8 cellular contexts compared by ENCODE assay signal in genomic region chr11:32892355-32893090, GRCh38. TPM values are rescaled to one million over a fixed set of nuclear protein-coding genes. Genes with fewer than 3 reads are reported as not detected.
A peak's percentile ranks its signal among the peaks of the same experiment; 100 is the strongest.
DNase-seq lines count a peak whose midpoint lies in the region; ATAC-seq, FAIRE-seq and TF ChIP-seq lines count a peak whose summit lies in the region.

QSER1 (plus strand) TSS chr11:32892811; CDS start chr11:32893126, 315 bp downstream.

- peak; percentile 89 for TF ChIP-seq POLR2A in endothelial cell of umbilical vein (IDR thresholded peaks at IDR 0.05; ENCODE audit: low read depth, low read length)

- peak within 1 kb of the TSS; percentile 94 to 99 (median 97) for H3K9ac ChIP-seq in BLaER1 treated with 17β-estradiol and CSF1 and Interleukin-3, amounts not matched to agents 10 nM and 100 nM
- H3K9ac ChIP-seq in endothelial cell of umbilical vein (replicated peaks; ENCODE audit: extremely low read depth, insufficient read depth, low read length), result peak within 1 kb of the TSS; percentile 95

- peak within 1 kb of the TSS; percentile 95 to 99 (median 97) for H3K27ac ChIP-seq in BLaER1 treated with 17β-estradiol and CSF1 and Interleukin-3, amounts not matched to agents 10 nM and 100 nM
- peak within 1 kb of the TSS; percentile 89 for H3K27ac ChIP-seq in endothelial cell of umbilical vein (ENCODE audit: insufficient read depth, low read depth, low read length)

- peak within 1 kb of the TSS; percentile 82 to 93 (median 85) for H3K4me2 ChIP-seq in BLaER1 treated with 17β-estradiol and CSF1 and Interleukin-3, amounts not matched to agents 10 nM and 100 nM
- peak within 1 kb of the TSS; percentile 99 for H3K4me2 ChIP-seq in endothelial cell of umbilical vein (ENCODE audit: insufficient read depth, low read length)

- peak within 1 kb of the TSS; percentile 92 for H2AFZ ChIP-seq in endothelial cell of umbilical vein (ENCODE audit: low read depth, low read length)

- no peaks in the 10 kb centered on the region for H3K9me1 ChIP-seq in endothelial cell of umbilical vein (replicated peaks; ENCODE audit: control insufficient read depth, extremely low read depth, insufficient read depth, low read length)

- POLR2A ChIA-PET in endothelial cell of umbilical vein (lab: Charles Lee), result interaction anchor here (0.6 to 0.8 kb wide), 2 partner anchors 145 to 147 kb away, joined by 3 to 4 read pairs; partner anchors contain the start of gene TCP11L1

- peak; percentile 68 for ATAC-seq in HG03439 (IDR thresholded peaks at IDR 0.05; ENCODE audit: unreplicated experiment)

- H3K27me3 ChIP-seq in BLaER1 treated with 17β-estradiol and CSF1 and Interleukin-3, amounts not matched to agents 10 nM and 100 nM, result no peaks in the 10 kb centered on the region
- H3K27me3 ChIP-seq in endothelial cell of umbilical vein (ENCODE audit: control insufficient read depth in 2 of 2, insufficient read depth in 2 of 2, low read length in 2 of 2), result no peaks in the 10 kb centered on the region

- CTCF ChIA-PET in endothelial cell of umbilical vein (lab: Charles Lee), result interaction anchor here (0.6 to 3.0 kb wide), 6 partner anchors 13 to 173 kb away, joined by 3 to 14 read pairs (median 5); no protein-coding TSS in a partner anchor

- DNase-seq in GM19238 (ENCODE audit: insufficient read length, low spot score) (peak; percentile 83), NOMO-1 treated with dmso at 0.1 percent for 144 hours (lab: John Stamatoyannopoulos, UW; ENCODE audit: unreplicated experiment) (peak; percentile 71), endothelial cell of umbilical vein (ENCODE audit: low read depth, low spot score) (peak; percentile 52), midbrain (lab: John Stamatoyannopoulos, UW) (peak; percentile 84)
- peak; percentile 39 for DNase-seq in activated CD8-positive, alpha-beta memory T cell treated with anti-CD3 and anti-CD28 coated beads, Interleukin-2, amount 50 U/mL, for 24 hours (ENCODE audit: extremely low read depth)
- DNase-seq in stimulated activated CD8-positive, alpha-beta memory T cell treated with anti-CD3 and anti-CD28 coated beads, Interleukin-15, amount 100 ng/mL, for 48 hours (ENCODE audit: low read depth in 2 of 2), result peak; percentile 47 to 53

- no TSS peak for BruUV-seq in endothelial cell of umbilical vein (replicated peaks; lab: Mats Ljungman, UMichigan)

- intact Hi-C loops in endothelial cell of umbilical vein (cut with micrococcal nuclease), result loop anchor here (5.0 to 10.0 kb wide), 3 partner anchors 310 to 810 kb away; partner anchors contain the start of genes C11orf91 and EIF3M

- peaks cover 0 to 19% (median 5%) of the 10 kb centered on the region in 11 experiments; a peak in 8 of 22 replicates for H3K36me3 ChIP-seq in BLaER1 treated with 17β-estradiol and CSF1 and Interleukin-3, amounts not matched to agents 10 nM and 100 nM
- no peaks in the 10 kb centered on the region for H3K36me3 ChIP-seq in endothelial cell of umbilical vein (ENCODE audit: control insufficient read depth in 2 of 2, extremely low read depth in 1 of 2, insufficient read depth in 2 of 2, low read length in 2 of 2)

- TF ChIP-seq CTCF in endothelial cell of umbilical vein (IDR thresholded peaks at IDR 0.05; ENCODE audit: extremely low read depth in 1 of 2, insufficient read depth in 1 of 2, low read depth in 1 of 2, low read length in 2 of 2), result no peak

- H3K9me3 ChIP-seq in BLaER1 treated with 17β-estradiol and CSF1 and Interleukin-3, amounts not matched to agents 10 nM and 100 nM (replicated peaks in 1 of 11), result peaks cover 7 to 15% (median 11%) of the 10 kb centered on the region in 11 experiments; a peak in 17 of 22 replicates
- H3K9me3 ChIP-seq in endothelial cell of umbilical vein (replicated peaks; ENCODE audit: control insufficient read depth, insufficient read depth, low read length), result no peaks in the 10 kb centered on the region

- dilution Hi-C loops in endothelial cell of umbilical vein (cut with MboI; ENCODE audit: extremely low pct_ligation_motif_present, low sequenced_read_pairs), result no loop called here

- H3K79me2 ChIP-seq in endothelial cell of umbilical vein (ENCODE audit: control insufficient read depth, insufficient read depth, low read length), result peaks cover 42% of the 10 kb centered on the region

- peak; percentile 64 for FAIRE-seq in endothelial cell of umbilical vein (lab: Jason Lieb, UNC)

- peaks cover 21 to 36% (median 31%) of the 10 kb centered on the region in 10 experiments for H3K4me1 ChIP-seq in BLaER1 treated with 17β-estradiol and CSF1 and Interleukin-3, amounts not matched to agents 10 nM and 100 nM
- peaks cover 13% of the 10 kb centered on the region for H3K4me1 ChIP-seq in endothelial cell of umbilical vein (ENCODE audit: control insufficient read depth, extremely low read depth, insufficient read depth, low read length)

- H3K4me3 ChIP-seq in BLaER1 treated with 17β-estradiol and CSF1 and Interleukin-3, amounts not matched to agents 10 nM and 100 nM, result peak within 1 kb of the TSS; percentile 72 to 97 (median 89)
- peak within 1 kb of the TSS; percentile 82 to 98 (median 93) for H3K4me3 ChIP-seq in endothelial cell of umbilical vein (replicated peaks in 1 of 3; ENCODE audit: insufficient read depth in 1 of 3, low read depth in 1 of 3, low read length in 3 of 3)

- H4K20me1 ChIP-seq in BLaER1 treated with 17β-estradiol and CSF1 and Interleukin-3, amounts not matched to agents 10 nM and 100 nM, result peaks cover 5 to 28% (median 19%) of the 10 kb centered on the region in 11 experiments; a peak in 16 of 22 replicates
- no peaks in the 10 kb centered on the region for H4K20me1 ChIP-seq in endothelial cell of umbilical vein (replicated peaks; ENCODE audit: control insufficient read depth, extremely low read depth, insufficient read depth, low read length)

TF ChIP-seq in endothelial cell of umbilical vein, 7 proteins besides CTCF, POLR2A, EP300 and RAD21:
- TF ChIP-seq MYC (IDR thresholded peaks at IDR 0.05; ENCODE audit: low read depth, low read length), result peak; percentile 32
- TF ChIP-seq POLR2AphosphoS5 (IDR thresholded peaks at IDR 0.05; ENCODE audit: insufficient read depth, low read depth, low read length), result peak; percentile 78
- no peak for TF ChIP-seq JUN (IDR thresholded peaks at IDR 0.05; ENCODE audit: borderline replicate concordance, insufficient read depth, insufficient read length, low read depth)

RNA-seq across cellular contexts. Expression of gene QSER1, which starts in this region (rescaled TPM):
- total RNA-seq in endothelial cell of umbilical vein, result 31.1 and 36.6 TPM in 2 replicates
- 4.1 and 5.5 TPM in 2 replicates for polyA plus RNA-seq in endothelial cell of umbilical vein
- 6.1 TPM in 2 replicates for polyA plus RNA-seq in endothelial cell of umbilical vein (2011; cell fraction: cytosol; rRNA removed)
- polyA plus RNA-seq in endothelial cell of umbilical vein (2011; cell fraction: nucleus; rRNA removed), result 17.3 and 21.8 TPM in 2 replicates
- 15.5 and 19.4 TPM in 2 replicates for polyA plus RNA-seq in endothelial cell of umbilical vein (2012)
- 23.2 and 28.4 TPM in 2 replicates for polyA minus RNA-seq in endothelial cell of umbilical vein
- polyA minus RNA-seq in endothelial cell of umbilical vein (2011; cell fraction: cytosol; rRNA and poly(A)+ RNA removed), result 54.7 TPM
- polyA minus RNA-seq in endothelial cell of umbilical vein (2011; cell fraction: nucleus; rRNA and poly(A)+ RNA removed), result 28.9 and 37.9 TPM in 2 replicates

Comparison
In these comparisons a context has a peak if more than half of its experiments do, and no peak if none do; other contexts are left out.
1. Peak in every context shown above with its lines: DNase-seq, ATAC-seq, H3K4me3 ChIP-seq and H3K27ac ChIP-seq.